ENCODE assay signal across 21 cellular contexts in the genomic region with DNA sequence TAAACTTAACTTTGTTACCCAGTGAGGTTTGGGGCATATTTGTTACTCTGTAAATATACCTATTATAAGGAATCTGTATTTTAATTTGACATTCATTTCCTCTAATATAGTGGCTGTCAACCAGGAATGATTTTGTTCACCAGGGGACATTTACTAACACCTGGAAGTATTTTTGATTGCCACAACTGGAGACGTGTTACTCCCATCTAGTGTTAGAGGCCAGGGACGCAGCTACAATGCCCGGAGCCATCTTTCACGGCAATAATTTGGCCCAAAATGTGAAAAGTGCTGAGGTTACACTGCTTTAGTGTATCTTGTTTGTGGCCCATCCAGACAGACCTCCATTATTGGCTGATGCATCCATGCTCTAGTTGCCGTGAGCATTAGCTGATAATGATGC.
DNase-seq lines count a peak whose midpoint lies in the region; ATAC-seq, FAIRE-seq and TF ChIP-seq lines count a peak whose summit lies in the region.
"Had no signal": no experiment of that assay in that cellular context is flagged by ENCODE, and none has a peak within 500 bp of the region (broad histone marks: within the 10 kb centered on the region; RNA-seq: fewer than 3 reads in every experiment).

No MANE protein-coding gene starts in this region.

- no peak overlapping the region for H3K4me2 ChIP-seq in HepG2 (ENCODE audit: low read depth, low read length)
- H3K4me2 ChIP-seq in PC-3 (ENCODE audit: low read length), result no peak overlapping the region
- no peak overlapping the region for H3K4me2 ChIP-seq in neural progenitor cell
- H3K4me2 ChIP-seq: KMS-11 had no signal

- BruUV-seq in HepG2 (replicated peaks; lab: Mats Ljungman, UMichigan), result no TSS peak
- no TSS peak for BruUV-seq in PC-3 (replicated peaks; lab: Mats Ljungman, UMichigan)
- no TSS peak for BruUV-seq in MCF 10A (replicated peaks; lab: Mats Ljungman, UMichigan)

- in situ Hi-C loops in HepG2 (cut with HindIII; ENCODE audit: extremely low pct_ligation_motif_present, low pct_unique_long_range_greater_than_20kb), result no loop called here
- in situ Hi-C loops in brain microvascular endothelial cell (cut with HindIII; ENCODE audit: low pct_ligation_motif_present, low sequenced_read_pairs), result no loop called here

- H3K36me3 Mint-ChIP-seq in neural progenitor cell (peaks cover 1% of the 10 kb centered on the region), MCF 10A (ENCODE audit: insufficient read depth, unreplicated experiment) (no peaks in the 10 kb centered on the region)
- no peaks in the 10 kb centered on the region for H3K36me3 Mint-ChIP-seq in activated naive CD8-positive, alpha-beta T cell treated with anti-CD3 and anti-CD28 coated beads for 36 hours

- CTCF ChIA-PET in HepG2 (lab: Yijun Ruan, JAX; ENCODE audit: low intra/inter-chr PET ratio, low total read pairs) (no interaction called here), PC-3 (lab: Charles Lee) (no interaction called here), MCF 10A (lab: Yijun Ruan, JAX) (no interaction called here)

- TF ChIP-seq CTCF in liver (IDR thresholded peaks at IDR 0.05; ENCODE audit: low read depth, low read length, missing input control) (peak; percentile 43), HepG2 (CRISPR knock-in tag; IDR thresholded peaks at IDR 0.05) (no peak), PC-3 (conservative IDR thresholded peaks at IDR 0.05; ENCODE audit: low read depth, low read length) (peak; percentile 45), brain microvascular endothelial cell (IDR thresholded peaks at IDR 0.05; ENCODE audit: low read depth, low read length, missing control alignments) (peak; percentile 12), neural progenitor cell (IDR thresholded peaks at IDR 0.05) (peak; percentile 20), BE2C (IDR thresholded peaks at IDR 0.05; ENCODE audit: low read depth, low read length) (no peak), MCF 10A (IDR thresholded peaks at IDR 0.05; ENCODE audit: unreplicated experiment) (no peak)

- H3K9me2 ChIP-seq in PC-3 (replicated peaks; ENCODE audit: low read length), result no peaks in the 10 kb centered on the region; the same call in 1 of the 2 replicates

- H3K27ac ChIP-seq in liver (ENCODE audit: low read depth in 1 of 2, low read length in 2 of 2), result no peak overlapping the region
- H3K27ac ChIP-seq in HepG2 (ENCODE audit: extremely low read length, insufficient read depth, low read length), result no peak overlapping the region
- H3K27ac ChIP-seq in PC-3 (ENCODE audit: low read length), result no peak overlapping the region
- no peak overlapping the region for H3K27ac ChIP-seq in brain microvascular endothelial cell
- no peak overlapping the region for H3K27ac ChIP-seq in neural progenitor cell
- H3K27ac ChIP-seq: KMS-11, SJCRH30 had no signal

- H3K4me1 Mint-ChIP-seq in neural progenitor cell (no peaks in the 10 kb centered on the region), MCF 10A (ENCODE audit: insufficient read depth, unreplicated experiment) (no peaks in the 10 kb centered on the region)
- H3K4me1 Mint-ChIP-seq in activated naive CD8-positive, alpha-beta T cell treated with anti-CD3 and anti-CD28 coated beads for 36 hours, result no peaks in the 10 kb centered on the region

- peaks cover 2% of the 10 kb centered on the region for H3K27me3 Mint-ChIP-seq in neural progenitor cell (ENCODE audit: insufficient read depth, low read depth)
- no peaks in the 10 kb centered on the region for H3K27me3 Mint-ChIP-seq in activated naive CD8-positive, alpha-beta T cell treated with anti-CD3 and anti-CD28 coated beads for 36 hours
- H3K27me3 Mint-ChIP-seq in MCF 10A (ENCODE audit: insufficient read depth, unreplicated experiment), result no peaks in the 10 kb centered on the region

- no peak for FAIRE-seq in HepG2 (lab: Jason Lieb, UNC)
- FAIRE-seq: A204.1, D721Med, H54 had no signal

- no peak overlapping the region for H3K9ac ChIP-seq in liver (ENCODE audit: low read depth in 1 of 2, low read length in 2 of 2)
- H3K9ac ChIP-seq in HepG2 (ENCODE audit: insufficient read depth, low read depth, low read length), result no peak overlapping the region
- no peak overlapping the region for H3K9ac ChIP-seq in PC-3 (ENCODE audit: low read length)
- no peak overlapping the region for H3K9ac ChIP-seq in neural progenitor cell
- H3K9ac ChIP-seq: KMS-11 had no signal

- H4K20me1 ChIP-seq in HepG2 (ENCODE audit: insufficient read depth, low read length) (no peaks in the 10 kb centered on the region), PC-3 (ENCODE audit: low read length) (no peaks in the 10 kb centered on the region), neural progenitor cell (ENCODE audit: low read depth) (no peaks in the 10 kb centered on the region)

- H2AFZ ChIP-seq in HepG2 (ENCODE audit: low read length) (no peak overlapping the region), PC-3 (ENCODE audit: low read length) (no peak overlapping the region), neural progenitor cell (replicated peaks) (no peak overlapping the region)

- POLR2A ChIA-PET in HepG2 (lab: Yijun Ruan, JAX), result no interaction called here
- POLR2A ChIA-PET in PC-3 (lab: Charles Lee; ENCODE audit: unreplicated experiment), result no interaction called here
- POLR2A ChIA-PET in MCF 10A (lab: Yijun Ruan, JAX), result no interaction called here

- ATAC-seq in HepG2, result no peak
- ATAC-seq in PC-3, result no peak; the same call in 1 of the 2 replicates

- TF ChIP-seq POLR2A in HepG2 (IDR thresholded peaks at IDR 0.05; ENCODE audit: insufficient read depth in 1 of 2, low read depth in 2 of 2, low read length in 2 of 2), result no peak

- no peaks in the 10 kb centered on the region for H3K79me2 ChIP-seq in HepG2 (ENCODE audit: insufficient read depth, low read length)
- H3K79me2 ChIP-seq in PC-3 (ENCODE audit: low read length), result no peaks in the 10 kb centered on the region
- no peaks in the 10 kb centered on the region for H3K79me2 ChIP-seq in neural progenitor cell (ENCODE audit: low read depth)

- intact Hi-C loops in HepG2 (cut with micrococcal nuclease; ENCODE audit: unreplicated experiment), result no loop called here
- intact Hi-C loops in PC-3 (cut with micrococcal nuclease), result no loop called here
- intact Hi-C loops in MCF 10A (cut with micrococcal nuclease), result no loop called here

- no peak overlapping the region for H3K4me3 Mint-ChIP-seq in neural progenitor cell
- no peak overlapping the region for H3K4me3 Mint-ChIP-seq in activated naive CD8-positive, alpha-beta T cell treated with anti-CD3 and anti-CD28 coated beads for 36 hours
- no peak overlapping the region for H3K4me3 Mint-ChIP-seq in MCF 10A (ENCODE audit: unreplicated experiment)
- H3K4me3 Mint-ChIP-seq: HFFc6 had no signal

- H3K27ac Mint-ChIP-seq in neural progenitor cell (no peak overlapping the region), MCF 10A (ENCODE audit: low read depth, unreplicated experiment) (no peak overlapping the region)
- no peak overlapping the region for H3K27ac Mint-ChIP-seq in activated naive CD8-positive, alpha-beta T cell treated with anti-CD3 and anti-CD28 coated beads for 36 hours
- H3K27ac Mint-ChIP-seq: HFFc6 had no signal

- H3K27me3 ChIP-seq in liver (ENCODE audit: control insufficient read depth in 4 of 4, insufficient read depth in 4 of 4, low read length in 3 of 4) (no peaks in the 10 kb centered on the region), HepG2 (ENCODE audit: control insufficient read depth in 1 of 2, insufficient read depth in 2 of 2, low read length in 2 of 2) (no peaks in the 10 kb centered on the region), PC-3 (ENCODE audit: low read length) (no peaks in the 10 kb centered on the region), brain microvascular endothelial cell (replicated peaks) (no peaks in the 10 kb centered on the region), neural progenitor cell (no peaks in the 10 kb centered on the region), BE2C (no peaks in the 10 kb centered on the region)
- H3K27me3 ChIP-seq: SJCRH30 had no signal

- TF ChIP-seq RAD21 in liver (IDR thresholded peaks at IDR 0.05) (peak; percentile 72 to 74), HepG2 (CRISPR knock-in tag; IDR thresholded peaks at IDR 0.05) (no peak)

- DNase-seq in HepG2 (ENCODE audit: low spot score) (no peak), PC-3 (peak; percentile 12), brain microvascular endothelial cell (no peak), neural progenitor cell (ENCODE audit: low spot score) (no peak), BE2C (no peak), MCF 10A (ENCODE audit: unreplicated experiment) (no peak)
- no peak for DNase-seq in activated naive CD8-positive, alpha-beta T cell treated with anti-CD3 and anti-CD28 coated beads for 36 hours
- DNase-seq: DMS79, HFFc6, IMR-90, NCI-H1417, NCI-H187, NCI-H2107, NCI-H69, SJCRH30, T-helper 1 cell had no signal

- H3K4me3 ChIP-seq in liver (ENCODE audit: low read depth in 1 of 3, low read length in 3 of 3), result no peak overlapping the region
- no peak overlapping the region for H3K4me3 ChIP-seq in HepG2 (replicated peaks in 1 of 3; ENCODE audit: insufficient read depth in 1 of 3, low read depth in 2 of 3, low read length in 3 of 3)
- H3K4me3 ChIP-seq in PC-3 (ENCODE audit: low read length), result no peak overlapping the region
- no peak overlapping the region for H3K4me3 ChIP-seq in brain microvascular endothelial cell (ENCODE audit: low read depth, low read length)
- H3K4me3 ChIP-seq in neural progenitor cell, result no peak overlapping the region
- no peak overlapping the region for H3K4me3 ChIP-seq in BE2C (ENCODE audit: low read depth, low read length)
- H3K4me3 ChIP-seq: SJCRH30 had no signal

- no peaks in the 10 kb centered on the region for H3K4me1 ChIP-seq in liver (ENCODE audit: control insufficient read depth in 4 of 4, insufficient read depth in 4 of 4, low read length in 3 of 4)
- no peaks in the 10 kb centered on the region for H3K4me1 ChIP-seq in HepG2 (ENCODE audit: insufficient read depth, low read length)
- H3K4me1 ChIP-seq in PC-3 (ENCODE audit: insufficient read depth, low read length), result no peaks in the 10 kb centered on the region
- no peaks in the 10 kb centered on the region for H3K4me1 ChIP-seq in neural progenitor cell
- no peaks in the 10 kb centered on the region for H3K4me1 ChIP-seq in BE2C
- H3K4me1 ChIP-seq: SJCRH30 had no signal

- no peak for TF ChIP-seq EP300 in HepG2 (IDR thresholded peaks at IDR 0.05; ENCODE audit: low read depth in 2 of 2, low read length in 2 of 2)
- no peak for TF ChIP-seq EP300 in HepG2 (CRISPR knock-in tag; IDR thresholded peaks at IDR 0.05; ENCODE audit: borderline replicate concordance)

- peaks cover 15% of the 10 kb centered on the region for H3K9me3 Mint-ChIP-seq in neural progenitor cell
- H3K9me3 Mint-ChIP-seq in activated naive CD8-positive, alpha-beta T cell treated with anti-CD3 and anti-CD28 coated beads for 36 hours, result peaks cover 4% of the 10 kb centered on the region
- H3K9me3 Mint-ChIP-seq in MCF 10A (ENCODE audit: unreplicated experiment), result peaks cover 16% of the 10 kb centered on the region

- H3F3A ChIP-seq in PC-3 (ENCODE audit: low read length, unreplicated experiment), result no peaks in the 10 kb centered on the region
- no peaks in the 10 kb centered on the region for H3F3A ChIP-seq in neural progenitor cell (ENCODE audit: low read depth)

- 57% methylated on average over 5 of the region's 5 CpGs for WGBS in liver
- 0% methylated on average over 5 of the region's 5 CpGs for WGBS in HepG2 (ENCODE audit: low lambda C conversion rate)

- H3K36me3 ChIP-seq in liver (ENCODE audit: control insufficient read depth in 4 of 4, insufficient read depth in 3 of 4, low read depth in 1 of 4, low read length in 3 of 4) (no peaks in the 10 kb centered on the region), HepG2 (replicated peaks in 1 of 2; ENCODE audit: control insufficient read depth in 1 of 2, insufficient read depth in 2 of 2, low read length in 2 of 2) (no peaks in the 10 kb centered on the region), PC-3 (ENCODE audit: low read depth, low read length) (no peaks in the 10 kb centered on the region), brain microvascular endothelial cell (replicated peaks) (no peaks in the 10 kb centered on the region), neural progenitor cell (no peaks in the 10 kb centered on the region), BE2C (no peaks in the 10 kb centered on the region)
- H3K36me3 ChIP-seq: SJCRH30 had no signal

- peaks cover 4 to 8% (median 6%) of the 10 kb centered on the region in 4 donors for H3K9me3 ChIP-seq in liver (ENCODE audit: control insufficient read depth in 4 of 4, low read length in 3 of 4)
- peaks cover 81% of the 10 kb centered on the region for H3K9me3 ChIP-seq in HepG2 (ENCODE audit: low read length)
- no peaks in the 10 kb centered on the region for H3K9me3 ChIP-seq in PC-3 (ENCODE audit: low read length)
- no peaks in the 10 kb centered on the region for H3K9me3 ChIP-seq in neural progenitor cell (ENCODE audit: low read depth)
- H3K9me3 ChIP-seq in BE2C, result no peaks in the 10 kb centered on the region
- H3K9me3 ChIP-seq: SJCRH30 had no signal

Comparison
In these comparisons a context has a peak if more than half of its experiments do, and no peak if none do; other contexts are left out.
1. CTCF ChIP-seq: peak in liver (single experiment), PC-3 (single experiment), brain microvascular endothelial cell (single experiment) and neural progenitor cell (single experiment); none in HepG2 (single experiment), BE2C (single experiment) and MCF 10A (single experiment).